Comparison of ENCODE assay signal across 10 cellular contexts in genomic region chr13:37960427-37960826, GRCh38.
DNase-seq lines count a peak whose midpoint lies in the region; ATAC-seq and TF ChIP-seq lines count a peak whose summit lies in the region.
"Had no signal": no experiment of that assay in that cellular context is flagged by ENCODE, and none has a peak within 500 bp of the region (broad histone marks: within the 10 kb centered on the region; RNA-seq: fewer than 3 reads in every experiment).

No MANE protein-coding gene starts in this region.

- intact Hi-C loops in Panc1 (cut with micrococcal nuclease; ENCODE audit: unreplicated experiment) (no loop called here), upper lobe of right lung (cut with DNase I) (no loop called here)

- DNase-seq in AG04450 (ENCODE audit: low read depth, low spot score) (no peak), Panc1 (ENCODE audit: low read depth, low spot score) (no peak), fibroblast of the aortic adventitia (ENCODE audit: low read depth) (no peak), NCI-H2107 treated with DMSO at 0.1 percent for 48 hours (lab: John Stamatoyannopoulos, UW; ENCODE audit: unreplicated experiment) (no peak), amygdala (lab: John Stamatoyannopoulos, UW) (no peak), upper lobe of right lung (no peak)
- DNase-seq: activated CD8-positive, alpha-beta memory T cell treated with anti-CD3 and anti-CD28 coated beads, Interleukin-2, amount 50 U/mL, for 48 hours; CD8-positive, alpha-beta memory T cell had no signal

- CTCF ChIA-PET in AG04450 (lab: Charles Lee) (interaction anchor here (1.3 kb wide), 1 partner anchor 143 kb away, joined by 3 read pairs; no protein-coding TSS in a partner anchor), Panc1 (lab: Charles Lee) (no interaction called here)

- BruUV-seq in Panc1 (replicated peaks; lab: Mats Ljungman, UMichigan) = no TSS peak

- H3K9me3 ChIP-seq in AG04450 (ENCODE audit: control insufficient read depth, insufficient read depth, low read length) (no peaks in the 10 kb centered on the region), Panc1 (ENCODE audit: control insufficient read depth, insufficient read depth, low read depth, low read length) (no peaks in the 10 kb centered on the region), upper lobe of right lung (no peaks in the 10 kb centered on the region)

- in situ Hi-C loops in Panc1 (cut with HindIII; ENCODE audit: low pct_unique_long_range_greater_than_20kb, low sequenced_read_pairs) = no loop called here

- POLR2A ChIA-PET in AG04450 (lab: Yijun Ruan, JAX) (no interaction called here), Panc1 (lab: Charles Lee) (no interaction called here)

- H3K27me3 ChIP-seq in AG04450 (ENCODE audit: control insufficient read depth, insufficient read depth, low read length) = no peaks in the 10 kb centered on the region
- no peaks in the 10 kb centered on the region for H3K27me3 ChIP-seq in Panc1 (ENCODE audit: control insufficient read depth, insufficient read depth, low read length)
- no peaks in the 10 kb centered on the region for H3K27me3 ChIP-seq in upper lobe of right lung

- no peak overlapping the region for H3K27ac ChIP-seq in AG04450 (ENCODE audit: low read depth, low read length)
- no peak overlapping the region for H3K27ac ChIP-seq in Panc1 (ENCODE audit: low read length)
- H3K27ac ChIP-seq in upper lobe of right lung = no peak overlapping the region

- ATAC-seq in Panc1 (no peak), GM21737 (IDR thresholded peaks at IDR 0.05; ENCODE audit: unreplicated experiment) (no peak), upper lobe of right lung (no peak)

- TF ChIP-seq CTCF in AG04450 (IDR thresholded peaks at IDR 0.05; ENCODE audit: low read depth, low read length) (peak; percentile 52), GM12873 (IDR thresholded peaks at IDR 0.05; ENCODE audit: insufficient read depth, low read depth, low read length, missing control alignments) (peak; percentile 28), Panc1 (IDR thresholded peaks at IDR 0.05) (peak; percentile 16; the same call in 1 of the 2 replicates), fibroblast of the aortic adventitia (IDR thresholded peaks at IDR 0.05; ENCODE audit: insufficient read depth, low read length) (peak; percentile 21), upper lobe of right lung (IDR thresholded peaks at IDR 0.05) (no peak)

- H3K4me3 ChIP-seq in AG04450 (ENCODE audit: low read depth, low read length) (no peak overlapping the region), Panc1 (ENCODE audit: low read depth in 2 of 2, low read length in 2 of 2) (no peak overlapping the region), fibroblast of the aortic adventitia (ENCODE audit: low read depth, low read length) (no peak overlapping the region), upper lobe of right lung (no peak overlapping the region)

- no peaks in the 10 kb centered on the region for H3K4me1 ChIP-seq in Panc1 (ENCODE audit: control insufficient read depth, insufficient read depth, low read length)
- no peaks in the 10 kb centered on the region for H3K4me1 ChIP-seq in upper lobe of right lung

- H3K36me3 ChIP-seq in Panc1 (ENCODE audit: control insufficient read depth, insufficient read depth, low read length) (no peaks in the 10 kb centered on the region), upper lobe of right lung (no peaks in the 10 kb centered on the region)
